24 cellular contexts compared by ENCODE assay signal in genomic region chr15:90757461-90757860, GRCh38. TPM values are rescaled to one million over a fixed set of nuclear protein-coding genes. Genes with fewer than 3 reads are reported as not detected.
DNase-seq lines count a peak whose midpoint lies in the region; ATAC-seq and TF ChIP-seq lines count a peak whose summit lies in the region.
"Had no signal": no experiment of that assay in that cellular context is flagged by ENCODE, and none has a peak within 500 bp of the region (broad histone marks: within the 10 kb centered on the region; RNA-seq: fewer than 3 reads in every experiment).

No MANE protein-coding gene starts in this region.

- ATAC-seq in CD4-positive, CD25-positive, alpha-beta regulatory T cell (ENCODE audit: low read depth in 2 of 2) = no peak
- ATAC-seq in upper lobe of right lung = no peak
- ATAC-seq: naive thymus-derived CD4-positive, alpha-beta T cell; stimulated activated naive B cell treated with anti-CD40 and anti-IgM and Interleukin-4, amounts not matched to agents 10 μg/mL and 1 μg/mL and 100 μg/mL, for 72 hours had no signal

- H3K27ac Mint-ChIP-seq in T-helper 2 cell treated with Interferon-gamma antibody and Interleukin-4, amounts not matched to agents 5 μg/mL and 100 μg/mL, for 36 hours = peak overlapping the region; percentile 58
- H3K27ac Mint-ChIP-seq in CD4-positive, CD25-positive, alpha-beta regulatory T cell = peak overlapping the region; percentile 47 to 92 (median 54)
- peak overlapping the region in 2 of 3 experiments; percentile 4 to 45 for H3K27ac Mint-ChIP-seq in nephron
- H3K27ac Mint-ChIP-seq: activated B cell treated with CpG ODN at 0.5 μM for 24 hours; stimulated activated naive B cell treated with anti-CD40 and anti-IgM and Interleukin-4, amounts not matched to agents 10 μg/mL and 1 μg/mL and 100 μg/mL, for 72 hours had no signal

- H3K9me3 Mint-ChIP-seq in T-helper 2 cell treated with Interferon-gamma antibody and Interleukin-4, amounts not matched to agents 5 μg/mL and 100 μg/mL, for 36 hours = no peaks in the 10 kb centered on the region
- H3K9me3 Mint-ChIP-seq in CD4-positive, CD25-positive, alpha-beta regulatory T cell = no peaks in the 10 kb centered on the region
- no peaks in the 10 kb centered on the region for H3K9me3 Mint-ChIP-seq in nephron
- H3K9me3 Mint-ChIP-seq: activated B cell treated with CpG ODN at 0.5 μM for 24 hours; central memory CD8-positive, alpha-beta T cell; naive thymus-derived CD4-positive, alpha-beta T cell; stimulated activated naive B cell treated with anti-CD40 and anti-IgM and Interleukin-4, amounts not matched to agents 10 μg/mL and 1 μg/mL and 100 μg/mL, for 72 hours had no signal

- no peaks in the 10 kb centered on the region for H3K4me1 ChIP-seq in CD4-positive, CD25-positive, alpha-beta regulatory T cell (ENCODE audit: control insufficient read depth, insufficient read depth, low read length, poor library complexity, severe bottlenecking)
- H3K4me1 ChIP-seq in adrenal gland (replicated peaks in 1 of 2) (peaks cover 0 to 6% of the 10 kb centered on the region in 2 donors), upper lobe of right lung (peaks cover 9% of the 10 kb centered on the region)
- H3K4me1 ChIP-seq: esophagus squamous epithelium had no signal

- intact Hi-C loops in adrenal gland (cut with DNase I) = no loop called here
- intact Hi-C loops in upper lobe of right lung (cut with DNase I) = no loop called here

- TF ChIP-seq CTCF in adrenal gland (IDR thresholded peaks at IDR 0.05) (no peak), nephron (IDR thresholded peaks at IDR 0.05; ENCODE audit: unreplicated experiment in 3 of 3) (no peak), upper lobe of right lung (IDR thresholded peaks at IDR 0.05) (no peak)

- H3K36me3 Mint-ChIP-seq in T-helper 2 cell treated with Interferon-gamma antibody and Interleukin-4, amounts not matched to agents 5 μg/mL and 100 μg/mL, for 36 hours (ENCODE audit: low read depth) = peaks cover 55% of the 10 kb centered on the region
- peaks cover 54% of the 10 kb centered on the region for H3K36me3 Mint-ChIP-seq in CD4-positive, CD25-positive, alpha-beta regulatory T cell
- peaks cover 7% of the 10 kb centered on the region for H3K36me3 Mint-ChIP-seq in nephron (ENCODE audit: low read depth)

- 64 to 85% (median 68%) methylated on average over 1 of the region's 1 CpG for WGBS in adrenal gland, 4 donors

- no peaks in the 10 kb centered on the region for H3K9me3 ChIP-seq in CD4-positive, CD25-positive, alpha-beta regulatory T cell (ENCODE audit: control insufficient read depth in 2 of 2, low read length in 2 of 2)
- H3K9me3 ChIP-seq in adrenal gland (replicated peaks in 1 of 3) = no peaks in the 10 kb centered on the region
- no peaks in the 10 kb centered on the region for H3K9me3 ChIP-seq in upper lobe of right lung
- H3K9me3 ChIP-seq: esophagus squamous epithelium, tibial artery had no signal

- H3K36me3 ChIP-seq in CD4-positive, CD25-positive, alpha-beta regulatory T cell (ENCODE audit: control insufficient read depth, insufficient read depth, low read length) = peaks cover 30% of the 10 kb centered on the region
- no peaks in the 10 kb centered on the region for H3K36me3 ChIP-seq in adrenal gland (replicated peaks in 1 of 2)
- no peaks in the 10 kb centered on the region for H3K36me3 ChIP-seq in upper lobe of right lung
- H3K36me3 ChIP-seq in H7 (replicated peaks; ENCODE audit: control insufficient read depth, insufficient read depth, low read length) = peaks cover 10% of the 10 kb centered on the region
- H3K36me3 ChIP-seq: esophagus squamous epithelium, tibial artery had no signal

- H3K4me1 Mint-ChIP-seq in T-helper 2 cell treated with Interferon-gamma antibody and Interleukin-4, amounts not matched to agents 5 μg/mL and 100 μg/mL, for 36 hours (ENCODE audit: low read depth) = peaks cover 20% of the 10 kb centered on the region
- H3K4me1 Mint-ChIP-seq in CD4-positive, CD25-positive, alpha-beta regulatory T cell = peaks cover 0 to 14% (median 7%) of the 10 kb centered on the region in 4 donors
- H3K4me1 Mint-ChIP-seq in nephron = peaks cover 12% of the 10 kb centered on the region
- H3K4me1 Mint-ChIP-seq: activated B cell treated with CpG ODN at 0.5 μM for 24 hours; central memory CD8-positive, alpha-beta T cell; stimulated activated naive B cell treated with anti-CD40 and anti-IgM and Interleukin-4, amounts not matched to agents 10 μg/mL and 1 μg/mL and 100 μg/mL, for 72 hours had no signal

- H3K27me3 Mint-ChIP-seq in T-helper 2 cell treated with Interferon-gamma antibody and Interleukin-4, amounts not matched to agents 5 μg/mL and 100 μg/mL, for 36 hours (ENCODE audit: low read depth) = no peaks in the 10 kb centered on the region
- H3K27me3 Mint-ChIP-seq in CD4-positive, CD25-positive, alpha-beta regulatory T cell = no peaks in the 10 kb centered on the region
- H3K27me3 Mint-ChIP-seq in nephron (ENCODE audit: low read depth) = no peaks in the 10 kb centered on the region
- H3K27me3 Mint-ChIP-seq: activated B cell treated with CpG ODN at 0.5 μM for 24 hours; central memory CD8-positive, alpha-beta T cell; naive thymus-derived CD4-positive, alpha-beta T cell; stimulated activated naive B cell treated with anti-CD40 and anti-IgM and Interleukin-4, amounts not matched to agents 10 μg/mL and 1 μg/mL and 100 μg/mL, for 72 hours had no signal

- DNase-seq in T-helper 2 cell treated with Interferon-gamma antibody and Interleukin-4, amounts not matched to agents 5 μg/mL and 100 μg/mL, for 36 hours (ENCODE audit: low spot score) = no peak
- DNase-seq in T-helper 2 cell (no peak), adrenal gland (peak in 1 of 7 donors; percentile 14), upper lobe of right lung (no peak), H7 (no peak), mucosa of gallbladder (ENCODE audit: low spot score) (no peak)
- DNase-seq in CD4-positive, CD25-positive, alpha-beta regulatory T cell = no peak
- DNase-seq: 8988T; activated B cell treated with CpG ODN at 0.5 μM for 24 hours; activated gamma-delta T cell treated with Interleukin-2 at 50 U/mL for 16 hours; aorta; effector CD8-positive, alpha-beta T cell; EL; esophagus squamous epithelium; kidney glomerular epithelial cell; naive thymus-derived CD4-positive, alpha-beta T cell; NCI-H1048; NCI-H1930; NCI-H345; SHP77 treated with DMSO at 0.1 percent for 48 hours; stimulated activated naive B cell treated with anti-CD40 and anti-IgM and Interleukin-4, amounts not matched to agents 10 μg/mL and 1 μg/mL and 100 μg/mL, for 72 hours; tibial artery had no signal

- TF ChIP-seq POLR2A in adrenal gland (IDR thresholded peaks at IDR 0.05) = no peak

- no peak overlapping the region for H3K4me3 ChIP-seq in CD4-positive, CD25-positive, alpha-beta regulatory T cell (ENCODE audit: low read depth, low read length)
- no peak overlapping the region for H3K4me3 ChIP-seq in adrenal gland
- no peak overlapping the region for H3K4me3 ChIP-seq in upper lobe of right lung
- H3K4me3 ChIP-seq in H7 (ENCODE audit: insufficient read depth, low read depth, low read length) = no peak overlapping the region
- H3K4me3 ChIP-seq: esophagus squamous epithelium, tibial artery had no signal

- no peaks in the 10 kb centered on the region for H3K27me3 ChIP-seq in CD4-positive, CD25-positive, alpha-beta regulatory T cell (ENCODE audit: control insufficient read depth, insufficient read depth, low read length)
- H3K27me3 ChIP-seq in adrenal gland = no peaks in the 10 kb centered on the region
- no peaks in the 10 kb centered on the region for H3K27me3 ChIP-seq in upper lobe of right lung
- no peaks in the 10 kb centered on the region for H3K27me3 ChIP-seq in H7 (ENCODE audit: control insufficient read depth, insufficient read depth, low read length)
- H3K27me3 ChIP-seq: esophagus squamous epithelium, tibial artery had no signal

- no peak overlapping the region for H3K4me3 Mint-ChIP-seq in T-helper 2 cell treated with Interferon-gamma antibody and Interleukin-4, amounts not matched to agents 5 μg/mL and 100 μg/mL, for 36 hours
- no peak overlapping the region for H3K4me3 Mint-ChIP-seq in CD4-positive, CD25-positive, alpha-beta regulatory T cell
- H3K4me3 Mint-ChIP-seq in nephron = no peak overlapping the region
- H3K4me3 Mint-ChIP-seq: activated B cell treated with CpG ODN at 0.5 μM for 24 hours; central memory CD8-positive, alpha-beta T cell; naive thymus-derived CD4-positive, alpha-beta T cell; stimulated activated naive B cell treated with anti-CD40 and anti-IgM and Interleukin-4, amounts not matched to agents 10 μg/mL and 1 μg/mL and 100 μg/mL, for 72 hours had no signal

- no peak overlapping the region for H3K27ac ChIP-seq in CD4-positive, CD25-positive, alpha-beta regulatory T cell (ENCODE audit: insufficient read depth, low read length, poor library complexity, severe bottlenecking)
- peak overlapping the region in 3 of 5 donors; percentile 15 to 27 (median 26) for H3K27ac ChIP-seq in adrenal gland
- no peak overlapping the region for H3K27ac ChIP-seq in upper lobe of right lung
- H3K27ac ChIP-seq: esophagus squamous epithelium, tibial artery had no signal

RNA-seq across cellular contexts. Expression of gene BLM, which starts 40.3 kb away (rescaled TPM):
- total RNA-seq in CD4-positive, CD25-positive, alpha-beta regulatory T cell = 12.0 TPM
- polyA plus RNA-seq in CD4-positive, CD25-positive, alpha-beta regulatory T cell = 1 to 10 TPM; 6.3 to 7.8 (median 6.7) TPM
- total RNA-seq in adrenal gland = 1 to 10 TPM in 6 of 8 donors, under 1 TPM in 2; 0.24 to 4.5 (median 1.2) TPM
- polyA plus RNA-seq in adrenal gland = 1 to 10 TPM; 1.1 to 2.2 (median 1.4) TPM
- total RNA-seq in upper lobe of right lung = 1.5 TPM
- total RNA-seq in H7 (2014; rRNA removed; shearing (Covaris generic)) = 29.7 and 36.4 TPM in 2 replicates
- 1.2 TPM for total RNA-seq in mucosa of gallbladder

Comparison
In these comparisons a context has a peak if more than half of its experiments do, and no peak if none do; other contexts are left out.
1. H3K27ac ChIP-seq: peak in adrenal gland (3 of 5); none in CD4-positive, CD25-positive, alpha-beta regulatory T cell (single experiment) and upper lobe of right lung (single experiment).
2. Peak in every context shown above with its lines, with median percentiles within 50 percentile points of each other: H3K27ac Mint-ChIP-seq.